Comparison of ENCODE assay signal across 9 cellular contexts in genomic region chr6:167855825-167856425, GRCh38. TPM values are rescaled to one million over a fixed set of nuclear protein-coding genes. Genes with fewer than 3 reads are reported as not detected.
DNase-seq lines count a peak whose midpoint lies in the region; ATAC-seq and TF ChIP-seq lines count a peak whose summit lies in the region.
"Had no signal": no experiment of that assay in that cellular context is flagged by ENCODE, and none has a peak within 500 bp of the region (broad histone marks: within the 10 kb centered on the region; RNA-seq: fewer than 3 reads in every experiment).

No MANE protein-coding gene starts in this region.

- no peaks in the 10 kb centered on the region for H3K36me3 Mint-ChIP-seq in CD4-positive, alpha-beta T cell (ENCODE audit: low read depth)

- no peak overlapping the region for H3K4me3 Mint-ChIP-seq in CD4-positive, alpha-beta T cell
- H3K4me3 Mint-ChIP-seq: activated B cell treated with CpG ODN at 0.5 μM for 24 hours had no signal

- ATAC-seq in activated CD4-positive, CD25-positive, alpha-beta regulatory T cell treated with anti-CD3 and anti-CD28 coated beads, Interleukin-2, amount 50 U/mL, for 24 hours, result peak; percentile 71 to 72
- ATAC-seq in Panc1 (peak; percentile 75), sciatic nerve (peak; percentile 87), GM18867 (IDR thresholded peaks at IDR 0.05; ENCODE audit: unreplicated experiment) (no peak), HG02884 (IDR thresholded peaks at IDR 0.05; ENCODE audit: unreplicated experiment) (no peak)
- ATAC-seq in CD4-positive, alpha-beta T cell (ENCODE audit: poor library complexity), result no peak

- BruUV-seq in Panc1 (replicated peaks; lab: Mats Ljungman, UMichigan), result no TSS peak

- no peaks in the 10 kb centered on the region for H3K27me3 ChIP-seq in Panc1 (ENCODE audit: control insufficient read depth, insufficient read depth, low read length)
- H3K27me3 ChIP-seq in CD4-positive, alpha-beta T cell (ENCODE audit: control insufficient read depth, insufficient read depth, low read length), result no peaks in the 10 kb centered on the region

- H3K4me1 Mint-ChIP-seq in CD4-positive, alpha-beta T cell (ENCODE audit: low read depth), result no peaks in the 10 kb centered on the region

- peak overlapping the region; percentile 82 for H3K27ac ChIP-seq in Panc1 (ENCODE audit: low read length)
- no peak overlapping the region for H3K27ac ChIP-seq in CD4-positive, alpha-beta T cell (ENCODE audit: low read depth, low read length)

- H3K27ac Mint-ChIP-seq in CD4-positive, alpha-beta T cell, result no peak overlapping the region
- H3K27ac Mint-ChIP-seq: activated B cell treated with CpG ODN at 0.5 μM for 24 hours had no signal

- POLR2A ChIA-PET in Panc1 (lab: Charles Lee), result interaction anchor here (0.7 kb wide), 1 partner anchor 17 kb away, joined by 11 read pairs; no protein-coding TSS in a partner anchor
- POLR2A ChIA-PET in CD4-positive, alpha-beta T cell (lab: Charles Lee), result no interaction called here

- H3K9me3 ChIP-seq in Panc1 (ENCODE audit: control insufficient read depth, insufficient read depth, low read depth, low read length), result peaks cover 4% of the 10 kb centered on the region; the same call in 1 of the 2 replicates
- H3K9me3 ChIP-seq in CD4-positive, alpha-beta T cell (ENCODE audit: control insufficient read depth, low read length), result no peaks in the 10 kb centered on the region

- H3K9me3 Mint-ChIP-seq in CD4-positive, alpha-beta T cell, result peaks cover 3% of the 10 kb centered on the region

- TF ChIP-seq CTCF in Panc1 (IDR thresholded peaks at IDR 0.05), result no peak
- TF ChIP-seq CTCF in CD4-positive, alpha-beta T cell (IDR thresholded peaks at IDR 0.05), result no peak

- no peak for DNase-seq in activated CD4-positive, CD25-positive, alpha-beta regulatory T cell (lab: John Stamatoyannopoulos, UW)
- DNase-seq in Panc1 (ENCODE audit: low read depth, low spot score), result peak; percentile 91
- peak; percentile 93 for DNase-seq in fibroblast of gingiva (ENCODE audit: low read depth)
- no peak for DNase-seq in sciatic nerve (ENCODE audit: low spot score)
- no peak for DNase-seq in CD4-positive, alpha-beta T cell
- DNase-seq: activated B cell treated with CpG ODN at 0.5 μM for 24 hours had no signal

- intact Hi-C loops in Panc1 (cut with micrococcal nuclease; ENCODE audit: unreplicated experiment) (no loop called here), sciatic nerve (cut with DNase I) (no loop called here)
- intact Hi-C loops in CD4-positive, alpha-beta T cell (cut with DNase I, micrococcal nuclease), result no loop called here

- peaks cover 79% of the 10 kb centered on the region for H3K4me1 ChIP-seq in Panc1 (ENCODE audit: control insufficient read depth, insufficient read depth, low read length)

- no peak overlapping the region for H3K4me3 ChIP-seq in Panc1 (ENCODE audit: low read depth in 2 of 2, low read length in 2 of 2)

- in situ Hi-C loops in Panc1 (cut with HindIII; ENCODE audit: low pct_unique_long_range_greater_than_20kb, low sequenced_read_pairs), result no loop called here

- peaks cover 17% of the 10 kb centered on the region for H3K27me3 Mint-ChIP-seq in CD4-positive, alpha-beta T cell

- H3K36me3 ChIP-seq in Panc1 (ENCODE audit: control insufficient read depth, insufficient read depth, low read length), result no peaks in the 10 kb centered on the region; the same call in 1 of the 2 replicates

- CTCF ChIA-PET in Panc1 (lab: Charles Lee), result no interaction called here
- CTCF ChIA-PET in CD4-positive, alpha-beta T cell (lab: Charles Lee), result no interaction called here

RNA-seq across cellular contexts. Expression of gene AFDN, which starts 29.2 kb away (rescaled TPM):
- 143 TPM for total RNA-seq in Panc1 (2021; ENCODE audit: unreplicated experiment)
- 104 TPM for polyA plus RNA-seq in Panc1 (2012; ENCODE audit: insufficient read length)
- total RNA-seq in sciatic nerve, result 212 TPM
- total RNA-seq in CD4-positive, alpha-beta T cell, result 10 to 100 TPM in 1 of 2 experiments, 1 to 10 TPM in 1; 9.1 to 10.2 TPM

Comparison
In these comparisons a context has a peak if more than half of its experiments do, and no peak if none do; other contexts are left out.
1. ATAC-seq: peak in activated CD4-positive, CD25-positive, alpha-beta regulatory T cell treated with anti-CD3 and anti-CD28 coated beads, Interleukin-2, amount 50 U/mL, for 24 hours (2 of 2), Panc1 (single experiment) and sciatic nerve (single experiment); none in CD4-positive, alpha-beta T cell (single experiment), GM18867 (single experiment) and HG02884 (single experiment).
2. DNase-seq: peak in Panc1 (single experiment) and fibroblast of gingiva (single experiment); none in activated CD4-positive, CD25-positive, alpha-beta regulatory T cell (0 of 4), sciatic nerve (single experiment) and CD4-positive, alpha-beta T cell (0 of 10).
3. RNA of gene AFDN, which starts 29.2 kb away (total RNA-seq): 212 TPM in sciatic nerve (single experiment) and 143 TPM in Panc1 (single experiment); 9.1 to 10.2 TPM in CD4-positive, alpha-beta T cell; every median in the first group is over 10 times any median in the second.